In the genomic region with DNA sequence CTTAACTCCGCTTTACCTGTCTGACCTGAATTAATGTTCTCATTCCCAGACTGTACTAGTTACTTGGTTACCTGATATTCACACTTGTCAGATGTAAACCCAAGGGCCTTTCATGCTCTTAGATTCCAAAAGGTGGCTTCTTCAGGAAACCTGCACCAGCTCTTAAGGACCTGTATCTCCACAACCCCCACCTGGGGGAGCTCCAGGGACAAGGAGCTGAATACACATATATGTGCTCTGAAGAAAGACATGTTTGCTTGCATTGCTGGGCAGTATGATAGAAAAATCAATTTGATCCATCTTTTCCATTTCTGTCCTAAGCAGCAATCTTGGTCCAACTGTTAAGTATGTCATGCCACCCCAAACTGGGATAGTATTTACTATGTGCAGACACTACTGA, we compare ENCODE assay signal across 9 cellular contexts.
DNase-seq lines count a peak whose midpoint lies in the region; ATAC-seq, FAIRE-seq and TF ChIP-seq lines count a peak whose summit lies in the region.
"Had no signal": no experiment of that assay in that cellular context is flagged by ENCODE, and none has a peak within 500 bp of the region (broad histone marks: within the 10 kb centered on the region; RNA-seq: fewer than 3 reads in every experiment).

No MANE protein-coding gene starts in this region.

- peak; percentile 54 for ATAC-seq in GM19324 (IDR thresholded peaks at IDR 0.05; ENCODE audit: low FRiP score, unreplicated experiment)
- no peak for ATAC-seq in GM18870 (IDR thresholded peaks at IDR 0.05; ENCODE audit: unreplicated experiment)

- no peak for FAIRE-seq in D721Med (lab: Jason Lieb, UNC)

- DNase-seq in D721Med (ENCODE audit: insufficient read length, low spot score) (no peak), NCI-H2107 treated with DMSO at 0.1 percent for 48 hours (lab: John Stamatoyannopoulos, UW; ENCODE audit: unreplicated experiment) (peak; percentile 24), fibroblast of mammary gland (ENCODE audit: low read depth) (peak; percentile 11), AG20443 (ENCODE audit: low spot score) (no peak), mesenteric fat pad (ENCODE audit: low spot score) (no peak), mesothelial cell of epicardium (ENCODE audit: low spot score in 2 of 2, unreplicated experiment in 2 of 2) (no peak)

- H3K4me3 ChIP-seq in fibroblast of mammary gland (ENCODE audit: control insufficient read depth, low read depth, low read length) = no peak overlapping the region
- H3K4me3 ChIP-seq: dorsolateral prefrontal cortex had no signal

- H3K9me3 Mint-ChIP-seq in mesothelial cell of epicardium = no peaks in the 10 kb centered on the region

- peaks cover 31% of the 10 kb centered on the region for H3K27me3 Mint-ChIP-seq in mesothelial cell of epicardium (ENCODE audit: low read depth)

- H3K4me1 Mint-ChIP-seq in mesothelial cell of epicardium = no peaks in the 10 kb centered on the region

- no peak overlapping the region for H3K4me3 Mint-ChIP-seq in mesothelial cell of epicardium

- H3K27ac Mint-ChIP-seq in mesothelial cell of epicardium = no peak overlapping the region

- TF ChIP-seq CTCF in D721Med (IDR thresholded peaks at IDR 0.05; ENCODE audit: insufficient read depth, missing control alignments) (peak; percentile 36), fibroblast of mammary gland (conservative IDR thresholded peaks at IDR 0.05; ENCODE audit: control insufficient read depth, insufficient read depth, low read depth, low read length) (peak; percentile 9), mesothelial cell of epicardium (IDR thresholded peaks at IDR 0.05; ENCODE audit: unreplicated experiment) (no peak)

- H3K36me3 Mint-ChIP-seq in mesothelial cell of epicardium = no peaks in the 10 kb centered on the region

Comparison
In these comparisons a context has a peak if more than half of its experiments do, and no peak if none do; other contexts are left out.
1. DNase-seq: peak in NCI-H2107 treated with DMSO at 0.1 percent for 48 hours (single experiment) and fibroblast of mammary gland (single experiment); none in D721Med (single experiment), AG20443 (single experiment), mesenteric fat pad (single experiment) and mesothelial cell of epicardium (0 of 2).